ENCODE assay signal across 9 cellular contexts in the genomic region with DNA sequence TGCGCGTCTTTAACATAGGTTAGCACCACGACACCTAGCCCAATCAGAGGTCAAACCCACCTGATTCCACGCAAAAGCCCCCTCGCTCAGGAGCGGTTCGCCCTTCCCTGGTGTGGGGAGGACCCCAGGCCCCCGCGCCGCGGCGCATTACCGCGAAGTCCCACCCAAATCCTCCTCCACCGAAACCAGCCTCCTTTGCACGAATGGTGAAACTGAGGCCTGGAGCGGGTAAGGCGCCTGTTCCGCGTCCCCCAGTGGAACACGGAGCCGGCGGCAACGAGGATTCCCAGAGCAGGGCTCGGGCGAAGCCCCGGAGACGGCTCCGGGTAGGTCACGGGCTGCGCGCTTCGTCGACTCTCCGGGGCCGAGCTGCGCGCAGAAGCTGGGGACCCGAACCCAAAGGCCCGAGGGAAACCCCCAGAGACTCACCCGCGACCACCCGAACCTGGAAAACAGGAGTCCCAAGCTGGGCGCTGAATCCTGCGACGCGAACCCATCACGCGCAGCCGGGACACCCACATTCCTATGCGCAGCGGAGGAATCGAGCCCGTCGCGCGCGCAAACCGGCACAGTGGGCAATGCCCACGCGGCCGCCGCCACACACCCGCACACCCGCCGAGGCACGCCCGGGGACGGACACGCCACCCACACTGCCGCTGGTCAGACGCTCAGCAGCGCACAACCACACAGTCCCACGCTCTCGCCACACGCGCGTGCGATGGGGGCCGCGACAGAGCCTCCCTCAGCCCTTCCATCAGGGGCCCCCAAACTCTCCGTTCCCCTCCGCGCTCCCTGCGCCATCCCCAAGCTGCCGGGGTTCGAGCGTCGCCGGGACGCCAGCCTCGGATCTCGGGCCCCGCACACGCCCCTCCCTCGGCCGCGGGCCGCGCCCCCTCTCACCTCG. TPM values are rescaled to one million over a fixed set of nuclear protein-coding genes. Genes with fewer than 3 reads are reported as not detected.
DNase-seq lines count a peak whose midpoint lies in the region; ATAC-seq and TF ChIP-seq lines count a peak whose summit lies in the region.
"Had no signal": no experiment of that assay in that cellular context is flagged by ENCODE, and none has a peak within 500 bp of the region (broad histone marks: within the 10 kb centered on the region; RNA-seq: fewer than 3 reads in every experiment).

No MANE protein-coding gene starts in this region.

- H3K9me3 ChIP-seq in PC-3 (ENCODE audit: low read length) (no peaks in the 10 kb centered on the region), neuron (ENCODE audit: low read length) (peaks cover 5% of the 10 kb centered on the region)

- CTCF ChIA-PET in PC-3 (lab: Charles Lee) = no interaction called here

- H2AFZ ChIP-seq in PC-3 (ENCODE audit: low read length) (peak overlapping the region; percentile 90), neuron (ENCODE audit: low read depth, low read length) (peak overlapping the region; percentile 87)

- no peaks in the 10 kb centered on the region for H4K20me1 ChIP-seq in PC-3 (ENCODE audit: low read length)

- H3K27ac Mint-ChIP-seq in stimulated activated naive CD8-positive, alpha-beta T cell treated with anti-CD3 and anti-CD28 coated beads, Interleukin-15, Interleukin-2, amounts not matched to agents 100 ng/mL and 50 ng/mL, for 24 hours = no peak overlapping the region

- POLR2A ChIA-PET in PC-3 (lab: Charles Lee; ENCODE audit: unreplicated experiment) = no interaction called here

- no peak overlapping the region for H3K27ac ChIP-seq in PC-3 (ENCODE audit: low read length)

- H3K4me3 ChIP-seq in PC-3 (ENCODE audit: low read length) = peak overlapping the region; percentile 73
- peak overlapping the region; percentile 46 for H3K4me3 ChIP-seq in neuron (ENCODE audit: low read length)

- H3K27me3 ChIP-seq in PC-3 (ENCODE audit: low read length) = no peaks in the 10 kb centered on the region
- peaks cover 73% of the 10 kb centered on the region for H3K27me3 ChIP-seq in neuron (ENCODE audit: insufficient read depth, low read length)

- H3K9ac ChIP-seq in PC-3 (ENCODE audit: low read length) = peak overlapping the region; percentile 79

- H3K4me1 ChIP-seq in PC-3 (ENCODE audit: insufficient read depth, low read length) = peaks cover 54% of the 10 kb centered on the region
- peaks cover 4% of the 10 kb centered on the region for H3K4me1 ChIP-seq in neuron (ENCODE audit: insufficient read depth, low read length)

- peaks cover 8% of the 10 kb centered on the region for H3F3A ChIP-seq in PC-3 (ENCODE audit: low read length, unreplicated experiment)

- H3K9me2 ChIP-seq in PC-3 (replicated peaks; ENCODE audit: low read length) = no peaks in the 10 kb centered on the region

- no peak for TF ChIP-seq CTCF in PC-3 (conservative IDR thresholded peaks at IDR 0.05; ENCODE audit: low read depth, low read length)

- DNase-seq in stimulated activated naive CD8-positive, alpha-beta T cell treated with anti-CD3 and anti-CD28 coated beads, Interleukin-15, Interleukin-2, amounts not matched to agents 100 U/mL and 50 U/mL, for 24 hours = no peak
- DNase-seq in PC-3 = no peak
- DNase-seq in NCI-H1436 (lab: John Stamatoyannopoulos, UW) = no peak
- no peak for DNase-seq in NCI-H2081 (lab: John Stamatoyannopoulos, UW)

- H3K4me2 ChIP-seq in PC-3 (ENCODE audit: low read length) = peak overlapping the region; percentile 91

- H3K4me3 Mint-ChIP-seq in stimulated activated naive CD8-positive, alpha-beta T cell treated with anti-CD3 and anti-CD28 coated beads, Interleukin-15, Interleukin-2, amounts not matched to agents 100 ng/mL and 50 ng/mL, for 24 hours = peak overlapping the region; percentile 53

- H3K4me1 Mint-ChIP-seq in stimulated activated naive CD8-positive, alpha-beta T cell treated with anti-CD3 and anti-CD28 coated beads, Interleukin-15, Interleukin-2, amounts not matched to agents 100 ng/mL and 50 ng/mL, for 24 hours (ENCODE audit: low read depth) = no peaks in the 10 kb centered on the region

- H3K36me3 ChIP-seq in PC-3 (ENCODE audit: low read depth, low read length) (no peaks in the 10 kb centered on the region), neuron (ENCODE audit: insufficient read depth, low read length) (no peaks in the 10 kb centered on the region)

- intact Hi-C loops in PC-3 (cut with micrococcal nuclease) = loop anchor here (5.0 to 10.0 kb wide), 2 partner anchors 99 to 144 kb away; partner anchors contain the start of gene NDC1

- no TSS peak for BruUV-seq in PC-3 (replicated peaks; lab: Mats Ljungman, UMichigan)

- peaks cover 76% of the 10 kb centered on the region for H3K27me3 Mint-ChIP-seq in stimulated activated naive CD8-positive, alpha-beta T cell treated with anti-CD3 and anti-CD28 coated beads, Interleukin-15, Interleukin-2, amounts not matched to agents 100 ng/mL and 50 ng/mL, for 24 hours

- ATAC-seq in stimulated activated naive CD8-positive, alpha-beta T cell treated with anti-CD3 and anti-CD28 coated beads, Interleukin-15, Interleukin-2, amounts not matched to agents 100 U/mL and 50 U/mL, for 24 hours = no peak
- ATAC-seq in PC-3 = no peak
- ATAC-seq in esophagus mucosa = peak; percentile 7
- no peak for ATAC-seq in HG03095 (IDR thresholded peaks at IDR 0.05; ENCODE audit: unreplicated experiment)

- peaks cover 13% of the 10 kb centered on the region for H3K9me3 Mint-ChIP-seq in stimulated activated naive CD8-positive, alpha-beta T cell treated with anti-CD3 and anti-CD28 coated beads, Interleukin-15, Interleukin-2, amounts not matched to agents 100 ng/mL and 50 ng/mL, for 24 hours

- H3K36me3 Mint-ChIP-seq in stimulated activated naive CD8-positive, alpha-beta T cell treated with anti-CD3 and anti-CD28 coated beads, Interleukin-15, Interleukin-2, amounts not matched to agents 100 ng/mL and 50 ng/mL, for 24 hours (ENCODE audit: low read depth) = peaks cover 4% of the 10 kb centered on the region

- 0 out of 2 replicates have a peak, but pooled peaks cover 7% of the 10 kb centered on the region for H3K79me2 ChIP-seq in PC-3 (ENCODE audit: low read length)

RNA-seq across cellular contexts. Expression of gene GLIS1, which starts 0.5 kb away (rescaled TPM):
- total RNA-seq in PC-3 (2014; rRNA removed) = 1.7 and 2.6 TPM in 2 replicates
- total RNA-seq in esophagus mucosa = 0.20 TPM
- total RNA-seq: dermis microvascular lymphatic vessel endothelial cell had no signal
